In genomic region chr7:27204851-27205322, GRCh38 we compare ENCODE assay signal across 11 cellular contexts. TPM values are rescaled to one million over a fixed set of nuclear protein-coding genes. Genes with fewer than 3 reads are reported as not detected.
DNase-seq lines count a peak whose midpoint lies in the region; ATAC-seq and TF ChIP-seq lines count a peak whose summit lies in the region.
"Had no signal": no experiment of that assay in that cellular context is flagged by ENCODE, and none has a peak within 500 bp of the region (broad histone marks: within the 10 kb centered on the region; RNA-seq: fewer than 3 reads in every experiment).

No MANE protein-coding gene starts in this region.

- no peak overlapping the region for H3K27ac Mint-ChIP-seq in glutamatergic neuron (ENCODE audit: unreplicated experiment)

- intact Hi-C loops in dorsolateral prefrontal cortex (cut with DNase I) = loop anchor here (5.0 kb wide), 2 partner anchors 367 to 372 kb away; no protein-coding TSS in a partner anchor

- H3K9me3 Mint-ChIP-seq in glutamatergic neuron (ENCODE audit: unreplicated experiment) = peaks cover 17% of the 10 kb centered on the region

- H3K27ac ChIP-seq in dorsolateral prefrontal cortex = no peak overlapping the region
- H3K27ac ChIP-seq: SJCRH30 had no signal

- TF ChIP-seq CTCF in glutamatergic neuron (IDR thresholded peaks at IDR 0.05; ENCODE audit: partially characterized antibody, unreplicated experiment) (no peak), dorsolateral prefrontal cortex (IDR thresholded peaks at IDR 0.05 in 54 of 56, conservative IDR thresholded peaks at IDR 0.05 in 2 of 56; ENCODE audit: low read depth in 1 of 56, partially characterized antibody in 56 of 56) (no peak)

- peaks cover 59% of the 10 kb centered on the region for H3K27me3 Mint-ChIP-seq in glutamatergic neuron (ENCODE audit: unreplicated experiment)

- no peaks in the 10 kb centered on the region for H3K36me3 Mint-ChIP-seq in glutamatergic neuron (ENCODE audit: unreplicated experiment)

- H3K4me3 Mint-ChIP-seq in glutamatergic neuron (ENCODE audit: unreplicated experiment) = peak overlapping the region; percentile 25

- H3K4me3 ChIP-seq in dorsolateral prefrontal cortex = no peak overlapping the region
- H3K4me3 ChIP-seq: SJCRH30 had no signal

- no peak for ATAC-seq in HG02840 (IDR thresholded peaks at IDR 0.05; ENCODE audit: low FRiP score, unreplicated experiment)

- DNase-seq in EH (ENCODE audit: low read depth) (peak; percentile 62), M059J (ENCODE audit: low read depth) (peak; percentile 33), glutamatergic neuron (peak; percentile 49), retina (peak; percentile 76), dorsolateral prefrontal cortex (no peak), SIG-M5 treated with dmso at 0.1 percent for 504 hours (lab: John Stamatoyannopoulos, UW; ENCODE audit: unreplicated experiment) (no peak), T-helper 1 cell (no peak)
- DNase-seq: NCI-H1092, SJCRH30, small intestine had no signal

- H3K4me1 Mint-ChIP-seq in glutamatergic neuron (ENCODE audit: low read depth, unreplicated experiment) = peaks cover 3% of the 10 kb centered on the region

- peaks cover 21 to 99% (median 89%) of the 10 kb centered on the region in 45 donors for H3K27me3 ChIP-seq in dorsolateral prefrontal cortex
- H3K27me3 ChIP-seq: SJCRH30 had no signal

RNA-seq across cellular contexts. Expression of gene HOXA13, which starts 5.0 kb away (rescaled TPM):
- total RNA-seq in M059J (2014; rRNA removed; shearing (Covaris generic)) = 1.4 and 3.4 TPM in 2 replicates
- total RNA-seq in glutamatergic neuron (ENCODE audit: unreplicated experiment) = not detected
- under 1 TPM in 2 of 120 experiments, not detected in 118; 0.13 to 0.20 TPM for total RNA-seq in dorsolateral prefrontal cortex

RNA-seq across cellular contexts. Expression of gene HOXA11, which starts 19.9 kb away (rescaled TPM):
- 0.79 and 1.1 TPM in 2 replicates for total RNA-seq in M059J (2014; rRNA removed; shearing (Covaris generic))
- total RNA-seq in glutamatergic neuron (ENCODE audit: unreplicated experiment) = not detected
- total RNA-seq in dorsolateral prefrontal cortex = not detected

RNA-seq across cellular contexts. Expression of gene HOXA10, which starts 30.8 kb away (rescaled TPM):
- total RNA-seq in M059J (2014; rRNA removed; shearing (Covaris generic)) = 15.4 and 16.7 TPM in 2 replicates
- total RNA-seq in glutamatergic neuron (ENCODE audit: unreplicated experiment) (not detected), dorsolateral prefrontal cortex (under 1 TPM in 1 of 120 experiments, not detected in 119; 0.46 TPM)

RNA-seq across cellular contexts. Expression of gene EVX1, which starts 37.7 kb away (rescaled TPM):
- total RNA-seq in M059J (2014; rRNA removed; shearing (Covaris generic)) = not detected in 2 replicates
- total RNA-seq in glutamatergic neuron (ENCODE audit: unreplicated experiment) (7.1 TPM), dorsolateral prefrontal cortex (under 1 TPM in 1 of 120 experiments, not detected in 119; 0.19 TPM)
- total RNA-seq: SJCRH30 had no signal

RNA-seq across cellular contexts. Expression of gene HOXA9, which starts 39.5 kb away (rescaled TPM):
- 66.1 and 66.8 TPM in 2 replicates for total RNA-seq in M059J (2014; rRNA removed; shearing (Covaris generic))
- total RNA-seq in glutamatergic neuron (ENCODE audit: unreplicated experiment) (not detected), dorsolateral prefrontal cortex (not detected)

Comparison
In these comparisons a context has a peak if more than half of its experiments do, and no peak if none do; other contexts are left out.
1. DNase-seq: peak in EH (single experiment), M059J (single experiment), glutamatergic neuron (single experiment) and retina (single experiment); none in dorsolateral prefrontal cortex (0 of 10), SIG-M5 treated with dmso at 0.1 percent for 504 hours (single experiment) and T-helper 1 cell (0 of 5).
2. RNA of gene HOXA10, which starts 30.8 kb away (total RNA-seq): 15.4 to 16.7 TPM in M059J; not detected in glutamatergic neuron (single experiment) and 0.46 TPM in dorsolateral prefrontal cortex; every median in the first group is over 10 times any median in the second.